ENCODE assay signal across 9 cellular contexts in the genomic region with DNA sequence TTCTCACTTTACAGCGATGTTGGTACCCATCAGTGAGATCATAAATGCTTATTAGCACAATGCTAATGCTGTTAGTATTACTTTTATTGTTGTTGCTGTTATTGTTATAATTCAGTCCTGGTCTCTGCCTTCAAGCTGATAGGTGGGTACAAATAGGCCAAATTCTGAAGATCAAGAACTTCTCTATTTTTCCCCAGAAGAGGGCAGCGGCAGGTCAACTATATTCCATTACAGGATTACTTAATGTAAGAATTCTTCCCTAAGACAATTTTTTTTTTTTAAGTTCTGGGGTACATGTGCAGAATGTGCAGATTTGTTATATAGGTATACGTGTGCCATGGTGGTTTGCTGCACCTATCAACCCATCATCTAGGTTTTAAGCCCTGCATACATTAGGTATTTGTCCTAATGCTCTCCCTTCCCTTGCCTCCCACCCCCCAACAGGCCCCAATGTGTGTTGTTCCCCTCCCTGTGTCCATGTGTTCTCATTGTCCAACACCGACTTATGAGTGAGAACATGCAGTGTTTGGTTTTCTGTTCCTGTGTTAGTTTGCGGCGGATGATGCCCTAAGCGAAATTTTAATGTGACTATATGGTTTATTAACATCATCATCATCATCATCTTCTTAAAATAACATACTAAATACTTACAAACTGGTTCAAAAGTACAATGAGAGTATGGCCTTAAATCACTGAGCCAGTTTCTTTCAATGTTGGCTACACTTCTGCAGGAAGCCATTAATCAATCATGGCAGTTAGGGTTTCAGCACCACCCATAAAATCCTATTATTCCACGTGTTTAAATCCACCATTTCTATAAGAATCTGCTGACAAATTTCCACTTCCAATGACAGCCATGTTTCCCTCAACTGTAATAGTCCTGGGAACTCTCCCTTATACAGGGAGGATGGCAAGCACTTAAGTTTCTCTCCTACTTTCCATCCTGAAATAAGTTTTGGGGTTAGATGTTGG. TPM values are rescaled to one million over a fixed set of nuclear protein-coding genes. Genes with fewer than 3 reads are reported as not detected.
DNase-seq lines count a peak whose midpoint lies in the region; ATAC-seq and TF ChIP-seq lines count a peak whose summit lies in the region.
"Had no signal": no experiment of that assay in that cellular context is flagged by ENCODE, and none has a peak within 500 bp of the region (broad histone marks: within the 10 kb centered on the region; RNA-seq: fewer than 3 reads in every experiment).

No MANE protein-coding gene starts in this region.

- H3K27me3 Mint-ChIP-seq in activated naive CD8-positive, alpha-beta T cell treated with anti-CD3 and anti-CD28 coated beads for 36 hours = no peaks in the 10 kb centered on the region
- H3K27me3 Mint-ChIP-seq: activated B cell treated with CpG ODN at 0.5 μM for 24 hours had no signal

- H3K4me2 ChIP-seq in hepatocyte = no peak overlapping the region

- H3K4me1 Mint-ChIP-seq in activated naive CD8-positive, alpha-beta T cell treated with anti-CD3 and anti-CD28 coated beads for 36 hours = no peaks in the 10 kb centered on the region
- H3K4me1 Mint-ChIP-seq: activated B cell treated with CpG ODN at 0.5 μM for 24 hours had no signal

- H3K4me3 Mint-ChIP-seq in activated naive CD8-positive, alpha-beta T cell treated with anti-CD3 and anti-CD28 coated beads for 36 hours = no peak overlapping the region
- H3K4me3 Mint-ChIP-seq: activated B cell treated with CpG ODN at 0.5 μM for 24 hours had no signal

- H3K27ac ChIP-seq in hepatocyte = no peak overlapping the region

- TF ChIP-seq EP300 in Ishikawa (IDR thresholded peaks at IDR 0.05; ENCODE audit: borderline replicate concordance) = no peak

- H3K4me3 ChIP-seq in hepatocyte = no peak overlapping the region

- DNase-seq in NCI-H2107 treated with DMSO at 0.1 percent for 48 hours (lab: John Stamatoyannopoulos, UW; ENCODE audit: unreplicated experiment) = peak; percentile 7
- DNase-seq in NCI-H2107 (lab: John Stamatoyannopoulos, UW) = no peak
- DNase-seq in SW480 (ENCODE audit: low spot score) = peak; percentile 22
- peak; percentile 37 for DNase-seq in hepatocyte (ENCODE audit: low spot score)
- no peak for DNase-seq in activated naive CD8-positive, alpha-beta T cell treated with anti-CD3 and anti-CD28 coated beads for 36 hours
- no peak for DNase-seq in ecto neural progenitor cell (ENCODE audit: low spot score)
- DNase-seq: activated B cell treated with CpG ODN at 0.5 μM for 24 hours had no signal

- H3K36me3 ChIP-seq in hepatocyte (replicated peaks; ENCODE audit: insufficient read depth, low read depth) = no peaks in the 10 kb centered on the region

- H2AFZ ChIP-seq in hepatocyte = no peak overlapping the region

- no peaks in the 10 kb centered on the region for H3K27me3 ChIP-seq in hepatocyte

- no peaks in the 10 kb centered on the region for H3K4me1 ChIP-seq in hepatocyte (ENCODE audit: insufficient read depth)

- no peaks in the 10 kb centered on the region for H3K79me2 ChIP-seq in hepatocyte

- no peaks in the 10 kb centered on the region for H3K9me2 ChIP-seq in hepatocyte (replicated peaks; ENCODE audit: insufficient read depth)

- H3K27ac Mint-ChIP-seq in activated naive CD8-positive, alpha-beta T cell treated with anti-CD3 and anti-CD28 coated beads for 36 hours = no peak overlapping the region
- H3K27ac Mint-ChIP-seq: activated B cell treated with CpG ODN at 0.5 μM for 24 hours had no signal

- H4K20me1 ChIP-seq in hepatocyte (ENCODE audit: insufficient read depth, poor library complexity, severe bottlenecking) = no peaks in the 10 kb centered on the region

- peak; percentile 51 for TF ChIP-seq CTCF in hepatocyte (IDR thresholded peaks at IDR 0.05; ENCODE audit: poor library complexity)

- WGBS in hepatocyte (ENCODE audit: low lambda C conversion rate, missing lambda C conversion rate) = 81% methylated on average over 8 of the region's 8 CpGs

- H3K9me3 ChIP-seq in hepatocyte (ENCODE audit: low read depth) = no peaks in the 10 kb centered on the region

- ATAC-seq in GM21529 (IDR thresholded peaks at IDR 0.05; ENCODE audit: unreplicated experiment) = no peak

- H3K9me3 Mint-ChIP-seq in activated naive CD8-positive, alpha-beta T cell treated with anti-CD3 and anti-CD28 coated beads for 36 hours = no peaks in the 10 kb centered on the region
- H3K9me3 Mint-ChIP-seq: activated B cell treated with CpG ODN at 0.5 μM for 24 hours had no signal

- peak; percentile 63 for TF ChIP-seq RAD21 in Ishikawa (IDR thresholded peaks at IDR 0.05; ENCODE audit: low read depth)

- no peaks in the 10 kb centered on the region for H3K36me3 Mint-ChIP-seq in activated naive CD8-positive, alpha-beta T cell treated with anti-CD3 and anti-CD28 coated beads for 36 hours

TF ChIP-seq in Ishikawa, 13 proteins besides CTCF, POLR2A, EP300 and RAD21:
- TF ChIP-seq, protein P1, sequence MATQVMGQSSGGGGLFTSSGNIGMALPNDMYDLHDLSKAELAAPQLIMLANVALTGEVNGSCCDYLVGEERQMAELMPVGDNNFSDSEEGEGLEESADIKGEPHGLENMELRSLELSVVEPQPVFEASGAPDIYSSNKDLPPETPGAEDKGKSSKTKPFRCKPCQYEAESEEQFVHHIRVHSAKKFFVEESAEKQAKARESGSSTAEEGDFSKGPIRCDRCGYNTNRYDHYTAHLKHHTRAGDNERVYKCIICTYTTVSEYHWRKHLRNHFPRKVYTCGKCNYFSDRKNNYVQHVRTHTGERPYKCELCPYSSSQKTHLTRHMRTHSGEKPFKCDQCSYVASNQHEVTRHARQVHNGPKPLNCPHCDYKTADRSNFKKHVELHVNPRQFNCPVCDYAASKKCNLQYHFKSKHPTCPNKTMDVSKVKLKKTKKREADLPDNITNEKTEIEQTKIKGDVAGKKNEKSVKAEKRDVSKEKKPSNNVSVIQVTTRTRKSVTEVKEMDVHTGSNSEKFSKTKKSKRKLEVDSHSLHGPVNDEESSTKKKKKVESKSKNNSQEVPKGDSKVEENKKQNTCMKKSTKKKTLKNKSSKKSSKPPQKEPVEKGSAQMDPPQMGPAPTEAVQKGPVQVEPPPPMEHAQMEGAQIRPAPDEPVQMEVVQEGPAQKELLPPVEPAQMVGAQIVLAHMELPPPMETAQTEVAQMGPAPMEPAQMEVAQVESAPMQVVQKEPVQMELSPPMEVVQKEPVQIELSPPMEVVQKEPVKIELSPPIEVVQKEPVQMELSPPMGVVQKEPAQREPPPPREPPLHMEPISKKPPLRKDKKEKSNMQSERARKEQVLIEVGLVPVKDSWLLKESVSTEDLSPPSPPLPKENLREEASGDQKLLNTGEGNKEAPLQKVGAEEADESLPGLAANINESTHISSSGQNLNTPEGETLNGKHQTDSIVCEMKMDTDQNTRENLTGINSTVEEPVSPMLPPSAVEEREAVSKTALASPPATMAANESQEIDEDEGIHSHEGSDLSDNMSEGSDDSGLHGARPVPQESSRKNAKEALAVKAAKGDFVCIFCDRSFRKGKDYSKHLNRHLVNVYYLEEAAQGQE (IDR thresholded peaks at IDR 0.05; ENCODE audit: low read depth) = no peak
- TF ChIP-seq, protein P2, sequence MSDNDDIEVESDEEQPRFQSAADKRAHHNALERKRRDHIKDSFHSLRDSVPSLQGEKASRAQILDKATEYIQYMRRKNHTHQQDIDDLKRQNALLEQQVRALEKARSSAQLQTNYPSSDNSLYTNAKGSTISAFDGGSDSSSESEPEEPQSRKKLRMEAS (IDR thresholded peaks at IDR 0.05) = no peak
- TF ChIP-seq TCF12 (IDR thresholded peaks at IDR 0.05; ENCODE audit: low read depth) (no peak), FOXM1 (IDR thresholded peaks at IDR 0.05; ENCODE audit: borderline replicate concordance, low read depth) (no peak), ZBTB7A (IDR thresholded peaks at IDR 0.05; ENCODE audit: low read depth) (no peak), TEAD4 (IDR thresholded peaks at IDR 0.05) (no peak), EGR1 (IDR thresholded peaks at IDR 0.05) (no peak), TAF1 (IDR thresholded peaks at IDR 0.05; ENCODE audit: low read depth) (no peak)
- TF ChIP-seq, protein P3, sequence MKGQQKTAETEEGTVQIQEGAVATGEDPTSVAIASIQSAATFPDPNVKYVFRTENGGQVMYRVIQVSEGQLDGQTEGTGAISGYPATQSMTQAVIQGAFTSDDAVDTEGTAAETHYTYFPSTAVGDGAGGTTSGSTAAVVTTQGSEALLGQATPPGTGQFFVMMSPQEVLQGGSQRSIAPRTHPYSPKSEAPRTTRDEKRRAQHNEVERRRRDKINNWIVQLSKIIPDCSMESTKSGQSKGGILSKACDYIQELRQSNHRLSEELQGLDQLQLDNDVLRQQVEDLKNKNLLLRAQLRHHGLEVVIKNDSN (IDR thresholded peaks at IDR 0.05) = no peak
TF ChIP-seq in Ishikawa: peak in this region for 0.

RNA-seq across cellular contexts. Expression of a gene that starts 19.2 kb away (rescaled TPM):
- 41.7 and 45.0 TPM in 2 replicates for total RNA-seq in hepatocyte
- polyA plus RNA-seq in hepatocyte = 15.0 and 16.3 TPM in 2 replicates
- total RNA-seq in activated naive CD8-positive, alpha-beta T cell treated with anti-CD3 and anti-CD28 coated beads for 36 hours = 1 to 10 TPM; 6.2 to 6.5 TPM

RNA-seq across cellular contexts. Expression of a gene that starts 39.3 kb away (rescaled TPM):
- 0.52 and 1.3 TPM in 2 replicates for total RNA-seq in hepatocyte
- polyA plus RNA-seq in hepatocyte = 0.79 and 1.1 TPM in 2 replicates
- under 1 TPM; 0.52 to 0.62 TPM for total RNA-seq in activated naive CD8-positive, alpha-beta T cell treated with anti-CD3 and anti-CD28 coated beads for 36 hours
- total RNA-seq: activated B cell treated with CpG ODN at 0.5 μM for 24 hours had no signal

Comparison
In these comparisons a context has a peak if more than half of its experiments do, and no peak if none do; other contexts are left out.
1. DNase-seq: peak in NCI-H2107 treated with DMSO at 0.1 percent for 48 hours (single experiment), SW480 (single experiment) and hepatocyte (single experiment); none in NCI-H2107 (single experiment), activated naive CD8-positive, alpha-beta T cell treated with anti-CD3 and anti-CD28 coated beads for 36 hours (single experiment) and ecto neural progenitor cell (single experiment).